In the genomic region with DNA sequence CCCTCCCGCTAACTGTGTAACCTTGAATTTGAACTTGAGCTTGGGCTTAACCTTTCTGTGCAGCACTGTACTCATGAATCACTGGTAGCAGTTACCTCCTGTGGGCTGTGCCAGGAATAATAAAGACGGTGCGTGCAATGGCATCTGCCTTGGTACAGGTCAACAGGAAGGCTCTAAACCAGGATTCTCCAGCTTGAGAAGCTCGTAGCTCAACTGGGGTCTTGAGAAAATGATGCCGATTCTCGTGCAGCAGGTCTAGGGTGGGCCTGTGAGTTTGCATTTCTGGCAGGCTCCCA, we compare ENCODE assay signal across 20 cellular contexts.
A peak's percentile ranks its signal among the peaks of the same experiment; 100 is the strongest.
DNase-seq lines count a peak whose midpoint lies in the region; ATAC-seq and TF ChIP-seq lines count a peak whose summit lies in the region.
"Had no signal": no experiment of that assay in that cellular context is flagged by ENCODE, and none has a peak within 500 bp of the region (broad histone marks: within the 10 kb centered on the region; RNA-seq: fewer than 3 reads in every experiment).

No MANE protein-coding gene starts in this region.

- H3K4me1 ChIP-seq in left lung (peaks cover 6 to 45% of the 10 kb centered on the region in 2 donors), upper lobe of right lung (peaks cover 25% of the 10 kb centered on the region)

- H3K4me1 Mint-ChIP-seq in Calu3 (ENCODE audit: low read depth, unreplicated experiment), result peaks cover 89% of the 10 kb centered on the region
- H3K4me1 Mint-ChIP-seq in T-helper 17 cell, result peaks cover 10% of the 10 kb centered on the region

- H3K36me3 ChIP-seq in KOPT-K1 (ENCODE audit: insufficient read depth, low read length) (no peaks in the 10 kb centered on the region), left lung (no peaks in the 10 kb centered on the region), upper lobe of right lung (no peaks in the 10 kb centered on the region)
- H3K36me3 ChIP-seq: esophagus squamous epithelium, SJSA1 had no signal

- no peaks in the 10 kb centered on the region for H3K9me3 ChIP-seq in KOPT-K1 (ENCODE audit: insufficient read depth, low read length, poor library complexity, severe bottlenecking)
- no peaks in the 10 kb centered on the region for H3K9me3 ChIP-seq in left lung
- no peaks in the 10 kb centered on the region for H3K9me3 ChIP-seq in T-helper 17 cell (ENCODE audit: control insufficient read depth, low read length, poor library complexity, severe bottlenecking)
- no peaks in the 10 kb centered on the region for H3K9me3 ChIP-seq in upper lobe of right lung
- H3K9me3 ChIP-seq: esophagus squamous epithelium, SJSA1 had no signal

- CTCF ChIA-PET in Calu3 (lab: Charles Lee), result interaction anchor here (0.6 to 2.2 kb wide), 3 partner anchors 10 to 349 kb away, joined by 4 to 12 read pairs (median 7); no protein-coding TSS in a partner anchor

- H3K9me3 Mint-ChIP-seq in Calu3 (ENCODE audit: low read depth, unreplicated experiment), result no peaks in the 10 kb centered on the region
- H3K9me3 Mint-ChIP-seq: activated naive CD4-positive, alpha-beta T cell treated with anti-CD3 and anti-CD28 coated beads for 36 hours; CD8-positive, alpha-beta memory T cell; HFFc6 had no signal

- TF ChIP-seq CTCF in Calu3 (IDR thresholded peaks at IDR 0.05; ENCODE audit: unreplicated experiment), result no peak
- no peak for TF ChIP-seq CTCF in left lung (IDR thresholded peaks at IDR 0.05)
- no peak for TF ChIP-seq CTCF in upper lobe of right lung (IDR thresholded peaks at IDR 0.05)

- H3K4me3 Mint-ChIP-seq in Calu3 (ENCODE audit: low read depth, unreplicated experiment) (no peak overlapping the region), T-helper 17 cell (no peak overlapping the region)
- H3K4me3 Mint-ChIP-seq: activated CD4-positive, alpha-beta T cell treated with anti-CD3 and anti-CD28 coated beads for 36 hours; activated naive CD4-positive, alpha-beta T cell treated with anti-CD3 and anti-CD28 coated beads for 36 hours; CD8-positive, alpha-beta memory T cell; HFFc6 had no signal

- peak overlapping the region; percentile 53 for H3K27ac Mint-ChIP-seq in Calu3 (ENCODE audit: unreplicated experiment)
- H3K27ac Mint-ChIP-seq in T-helper 17 cell, result no peak overlapping the region
- H3K27ac Mint-ChIP-seq: activated CD4-positive, alpha-beta T cell treated with anti-CD3 and anti-CD28 coated beads for 36 hours; activated naive CD4-positive, alpha-beta T cell treated with anti-CD3 and anti-CD28 coated beads for 36 hours; CD8-positive, alpha-beta memory T cell; HFFc6 had no signal

- H3K36me3 Mint-ChIP-seq in Calu3 (ENCODE audit: insufficient read depth, unreplicated experiment), result peaks cover 45% of the 10 kb centered on the region
- no peaks in the 10 kb centered on the region for H3K36me3 Mint-ChIP-seq in T-helper 17 cell (ENCODE audit: low read depth)
- H3K36me3 Mint-ChIP-seq: CD8-positive, alpha-beta memory T cell had no signal

- no peaks in the 10 kb centered on the region for H3K27me3 ChIP-seq in left lung
- no peaks in the 10 kb centered on the region for H3K27me3 ChIP-seq in upper lobe of right lung
- H3K27me3 ChIP-seq: SJSA1 had no signal

- DNase-seq in Calu3 (no peak), ecto neural progenitor cell (ENCODE audit: low spot score) (peak; percentile 40), mucosa of gallbladder (ENCODE audit: low spot score) (peak; percentile 54), left lung (no peak), occipital lobe (lab: John Stamatoyannopoulos, UW) (no peak), T-helper 17 cell (no peak), upper lobe of right lung (no peak)
- DNase-seq: activated CD4-positive, alpha-beta T cell treated with anti-CD3 and anti-CD28 coated beads for 36 hours; activated naive CD4-positive, alpha-beta T cell treated with anti-CD3 and anti-CD28 coated beads for 36 hours; CD8-positive, alpha-beta memory T cell; esophagus squamous epithelium; HFFc6; MM.1S; NCI-H2029 treated with DMSO at 0.1 percent for 48 hours; NCI-H524; substantia nigra; T-helper 9 cell had no signal

- no peaks in the 10 kb centered on the region for H3K27me3 Mint-ChIP-seq in Calu3 (ENCODE audit: unreplicated experiment)
- H3K27me3 Mint-ChIP-seq in T-helper 17 cell, result no peaks in the 10 kb centered on the region
- H3K27me3 Mint-ChIP-seq: activated CD4-positive, alpha-beta T cell treated with anti-CD3 and anti-CD28 coated beads for 36 hours had no signal

- H3K27ac ChIP-seq in KOPT-K1 (ENCODE audit: low read depth, low read length, poor library complexity, severe bottlenecking) (peak overlapping the region; percentile 1), left lung (no peak overlapping the region), upper lobe of right lung (no peak overlapping the region)
- H3K27ac ChIP-seq: esophagus squamous epithelium, parathyroid adenoma, SJSA1 had no signal

- no TSS peak for BruUV-seq in Calu3 (replicated peaks; lab: Mats Ljungman, UMichigan)

- H3K4me3 ChIP-seq in left lung (no peak overlapping the region), upper lobe of right lung (no peak overlapping the region)
- H3K4me3 ChIP-seq: esophagus squamous epithelium, SJSA1 had no signal

- no peak for ATAC-seq in left lung
- no peak for ATAC-seq in T-helper 17 cell
- ATAC-seq in upper lobe of right lung, result no peak
- ATAC-seq: activated CD4-positive, alpha-beta T cell treated with anti-CD3 and anti-CD28 coated beads for 36 hours had no signal

- intact Hi-C loops in Calu3 (cut with micrococcal nuclease; ENCODE audit: unreplicated experiment), result no loop called here
- intact Hi-C loops in left lung (cut with DNase I), result no loop called here
- intact Hi-C loops in upper lobe of right lung (cut with DNase I), result no loop called here

Comparison
In these comparisons a context has a peak if more than half of its experiments do, and no peak if none do; other contexts are left out.
1. DNase-seq: peak in ecto neural progenitor cell (single experiment) and mucosa of gallbladder (single experiment); none in Calu3 (single experiment), left lung (0 of 2), occipital lobe (single experiment), T-helper 17 cell (0 of 3) and upper lobe of right lung (single experiment).